8 cellular contexts compared by ENCODE assay signal in the genomic region with DNA sequence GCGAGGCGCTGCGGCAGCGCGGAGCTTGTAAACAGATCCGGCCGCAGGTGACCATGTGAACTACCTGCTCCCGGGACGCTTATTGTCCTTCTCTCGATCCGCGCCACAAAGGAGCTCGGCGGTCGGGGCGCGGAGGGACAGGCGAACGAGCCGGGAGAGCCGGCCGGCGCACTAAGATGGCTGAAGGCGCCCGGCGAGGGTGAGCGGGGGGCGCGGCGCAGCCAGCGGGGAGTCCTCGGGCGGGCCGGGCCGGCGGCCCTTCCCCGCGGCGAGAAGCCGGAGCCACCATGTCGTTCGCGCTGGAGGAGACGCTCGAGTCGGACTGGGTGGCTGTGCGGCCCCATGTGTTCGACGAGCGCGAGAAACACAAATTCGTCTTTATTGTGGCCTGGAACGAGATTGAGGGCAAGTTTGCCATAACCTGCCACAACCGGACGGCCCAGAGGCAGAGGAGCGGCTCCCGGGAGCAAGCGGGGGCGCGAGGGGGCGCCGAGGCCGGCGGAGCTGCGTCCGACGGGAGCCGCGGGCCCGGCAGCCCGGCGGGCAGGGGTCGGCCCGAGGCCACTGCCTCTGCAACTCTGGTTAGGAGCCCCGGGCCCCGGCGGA. TPM values are rescaled to one million over a fixed set of nuclear protein-coding genes. Genes with fewer than 3 reads are reported as not detected.
DNase-seq lines count a peak whose midpoint lies in the region; ATAC-seq and TF ChIP-seq lines count a peak whose summit lies in the region.

No MANE protein-coding gene starts in this region.

- no peaks in the 10 kb centered on the region for H3K9me3 ChIP-seq in KOPT-K1 (ENCODE audit: insufficient read depth, low read length, poor library complexity, severe bottlenecking)
- H3K9me3 ChIP-seq in esophagus muscularis mucosa, result no peaks in the 10 kb centered on the region
- no peaks in the 10 kb centered on the region for H3K9me3 ChIP-seq in upper lobe of right lung

- TF ChIP-seq POLR2A in esophagus muscularis mucosa (IDR thresholded peaks at IDR 0.05; ENCODE audit: low read depth), result no peak

- H3K27ac ChIP-seq in KOPT-K1 (ENCODE audit: low read depth, low read length, poor library complexity, severe bottlenecking) (peak overlapping the region; percentile 50), esophagus muscularis mucosa (replicated peaks in 1 of 4) (peak overlapping the region; percentile 94 to 98 (median 97)), upper lobe of right lung (peak overlapping the region; percentile 89)

- 0% methylated on average over 7 of the region's 77 CpGs for WGBS in esophagus muscularis mucosa

- TF ChIP-seq EP300 in esophagus muscularis mucosa (IDR thresholded peaks at IDR 0.05), result no peak

- DNase-seq in GM12865 (ENCODE audit: low read depth) (peak; percentile 49), esophagus muscularis mucosa (ENCODE audit: extremely low spot score) (no peak), upper lobe of right lung (peak; percentile 70), dedifferentiated amniotic fluid mesenchymal stem cell (ENCODE audit: extremely low spot score) (no peak)
- DNase-seq in activated CD8-positive, alpha-beta T cell treated with anti-CD3 and anti-CD28 coated beads, Interleukin-2, amount 10 ng/mL, durations not matched to agents 7 days and 5 days, result peak; percentile 41
- peak in 6 of 10 donors; percentile 1 to 56 (median 32) for DNase-seq in naive thymus-derived CD8-positive, alpha-beta T cell

- H3K9me3 Mint-ChIP-seq in activated CD8-positive, alpha-beta T cell treated with anti-CD3 and anti-CD28 coated beads, Interleukin-2, amount 10 ng/mL, durations not matched to agents 7 days and 5 days (ENCODE audit: insufficient read depth), result no peaks in the 10 kb centered on the region
- H3K9me3 Mint-ChIP-seq in naive thymus-derived CD8-positive, alpha-beta T cell, result no peaks in the 10 kb centered on the region

- peaks cover 30 to 53% (median 48%) of the 10 kb centered on the region in 4 donors for H3K4me1 ChIP-seq in esophagus muscularis mucosa
- peaks cover 13% of the 10 kb centered on the region for H3K4me1 ChIP-seq in upper lobe of right lung

- no peaks in the 10 kb centered on the region for H3K27me3 Mint-ChIP-seq in activated CD8-positive, alpha-beta T cell treated with anti-CD3 and anti-CD28 coated beads, Interleukin-2, amount 10 ng/mL, durations not matched to agents 7 days and 5 days (ENCODE audit: low read depth)
- no peaks in the 10 kb centered on the region for H3K27me3 Mint-ChIP-seq in naive thymus-derived CD8-positive, alpha-beta T cell

- peaks cover 0 to 13% (median 0%) of the 10 kb centered on the region in 4 donors for H3K27me3 ChIP-seq in esophagus muscularis mucosa
- H3K27me3 ChIP-seq in upper lobe of right lung, result no peaks in the 10 kb centered on the region

- H3K27ac Mint-ChIP-seq in activated CD8-positive, alpha-beta T cell treated with anti-CD3 and anti-CD28 coated beads, Interleukin-2, amount 10 ng/mL, durations not matched to agents 7 days and 5 days, result peak overlapping the region; percentile 82
- peak overlapping the region in 9 of 10 donors; percentile 91 to 99 (median 95) for H3K27ac Mint-ChIP-seq in naive thymus-derived CD8-positive, alpha-beta T cell

- TF ChIP-seq CTCF in GM12865 (IDR thresholded peaks at IDR 0.05; ENCODE audit: insufficient read depth, low read depth, low read length, missing control alignments), result no peak
- no peak for TF ChIP-seq CTCF in esophagus muscularis mucosa (IDR thresholded peaks at IDR 0.05)
- TF ChIP-seq CTCF in upper lobe of right lung (IDR thresholded peaks at IDR 0.05), result no peak

- POLR2A ChIA-PET in activated CD8-positive, alpha-beta T cell treated with anti-CD3 and anti-CD28 coated beads, Interleukin-2, amount 10 ng/mL, durations not matched to agents 7 days and 5 days (lab: Charles Lee), result interaction anchor here (1.1 to 2.7 kb wide), 2 partner anchors 252 to 277 kb away, joined by 6 to 8 read pairs; a partner anchor contains a TSS
- POLR2A ChIA-PET in naive thymus-derived CD8-positive, alpha-beta T cell (lab: Charles Lee), result interaction anchor here (0.6 to 2.9 kb wide), 10 partner anchors 14 to 876 kb away, joined by 3 to 17 read pairs (median 3); a partner anchor contains a TSS

- H3K36me3 Mint-ChIP-seq in activated CD8-positive, alpha-beta T cell treated with anti-CD3 and anti-CD28 coated beads, Interleukin-2, amount 10 ng/mL, durations not matched to agents 7 days and 5 days (ENCODE audit: low read depth), result no peaks in the 10 kb centered on the region
- H3K36me3 Mint-ChIP-seq in naive thymus-derived CD8-positive, alpha-beta T cell, result peaks cover 0 to 9% (median 2%) of the 10 kb centered on the region in 3 donors

- H3K36me3 ChIP-seq in KOPT-K1 (ENCODE audit: insufficient read depth, low read length), result no peaks in the 10 kb centered on the region
- H3K36me3 ChIP-seq in esophagus muscularis mucosa, result no peaks in the 10 kb centered on the region
- H3K36me3 ChIP-seq in upper lobe of right lung, result no peaks in the 10 kb centered on the region

- CTCF ChIA-PET in activated CD8-positive, alpha-beta T cell treated with anti-CD3 and anti-CD28 coated beads, Interleukin-2, amount 10 ng/mL, durations not matched to agents 7 days and 5 days (lab: Charles Lee), result interaction anchor here (0.6 kb wide), 1 partner anchor 1929 kb away, joined by 3 read pairs; no protein-coding TSS in a partner anchor

- H3K4me1 Mint-ChIP-seq in activated CD8-positive, alpha-beta T cell treated with anti-CD3 and anti-CD28 coated beads, Interleukin-2, amount 10 ng/mL, durations not matched to agents 7 days and 5 days (ENCODE audit: low read depth), result peaks cover 30% of the 10 kb centered on the region
- H3K4me1 Mint-ChIP-seq in naive thymus-derived CD8-positive, alpha-beta T cell, result peaks cover 12 to 40% (median 34%) of the 10 kb centered on the region in 4 donors

- H3K4me3 Mint-ChIP-seq in activated CD8-positive, alpha-beta T cell treated with anti-CD3 and anti-CD28 coated beads, Interleukin-2, amount 10 ng/mL, durations not matched to agents 7 days and 5 days, result peak overlapping the region; percentile 82
- H3K4me3 Mint-ChIP-seq in naive thymus-derived CD8-positive, alpha-beta T cell, result peak overlapping the region; percentile 86 to 96 (median 92)

- ATAC-seq in GM21737 (IDR thresholded peaks at IDR 0.05; ENCODE audit: unreplicated experiment) (peak; percentile 23), upper lobe of right lung (peak; percentile 53)
- ATAC-seq in activated CD8-positive, alpha-beta T cell treated with anti-CD3 and anti-CD28 coated beads, Interleukin-2, amount 10 ng/mL, durations not matched to agents 7 days and 5 days, result peak; percentile 38
- ATAC-seq in naive thymus-derived CD8-positive, alpha-beta T cell, result peak; percentile 40 to 51

- peak overlapping the region; percentile 92 for H3K4me3 ChIP-seq in GM12865 (ENCODE audit: low read depth, low read length)
- H3K4me3 ChIP-seq in esophagus muscularis mucosa, result peak overlapping the region; percentile 88 to 98 (median 92)
- H3K4me3 ChIP-seq in upper lobe of right lung, result peak overlapping the region; percentile 93

- intact Hi-C loops in esophagus muscularis mucosa (cut with DNase I) (loop anchor here (10.0 kb wide), 1 partner anchor 278 kb away; a partner anchor contains a TSS), upper lobe of right lung (cut with DNase I) (no loop called here)

RNA-seq across cellular contexts. Expression of a gene that starts 0.5 kb away (rescaled TPM):
- total RNA-seq in activated CD8-positive, alpha-beta T cell treated with anti-CD3 and anti-CD28 coated beads, Interleukin-2, amount 10 ng/mL, durations not matched to agents 7 days and 5 days, result 1 to 10 TPM; 2.1 TPM
- total RNA-seq in esophagus muscularis mucosa (10 to 100 TPM; 33.2 to 64.2 (median 43.2) TPM), upper lobe of right lung (10.9 TPM)
- 10 to 100 TPM; 27.1 to 27.3 TPM for total RNA-seq in naive thymus-derived CD8-positive, alpha-beta T cell
- 1 to 10 TPM; 5.3 to 5.7 (median 5.6) TPM for polyA plus RNA-seq in naive thymus-derived CD8-positive, alpha-beta T cell

Comparison
In these comparisons a context has a peak if more than half of its experiments do, and no peak if none do; other contexts are left out.
1. DNase-seq: peak in GM12865 (single experiment), activated CD8-positive, alpha-beta T cell treated with anti-CD3 and anti-CD28 coated beads, Interleukin-2, amount 10 ng/mL, durations not matched to agents 7 days and 5 days (single experiment), naive thymus-derived CD8-positive, alpha-beta T cell (6 of 10) and upper lobe of right lung (single experiment); none in esophagus muscularis mucosa (single experiment) and dedifferentiated amniotic fluid mesenchymal stem cell (single experiment).
2. Peak in every context shown above with its lines, with median percentiles within 50 percentile points of each other: H3K4me3 ChIP-seq, ATAC-seq and H3K27ac ChIP-seq.